ENCODE assay signal across 17 cellular contexts in the genomic region with DNA sequence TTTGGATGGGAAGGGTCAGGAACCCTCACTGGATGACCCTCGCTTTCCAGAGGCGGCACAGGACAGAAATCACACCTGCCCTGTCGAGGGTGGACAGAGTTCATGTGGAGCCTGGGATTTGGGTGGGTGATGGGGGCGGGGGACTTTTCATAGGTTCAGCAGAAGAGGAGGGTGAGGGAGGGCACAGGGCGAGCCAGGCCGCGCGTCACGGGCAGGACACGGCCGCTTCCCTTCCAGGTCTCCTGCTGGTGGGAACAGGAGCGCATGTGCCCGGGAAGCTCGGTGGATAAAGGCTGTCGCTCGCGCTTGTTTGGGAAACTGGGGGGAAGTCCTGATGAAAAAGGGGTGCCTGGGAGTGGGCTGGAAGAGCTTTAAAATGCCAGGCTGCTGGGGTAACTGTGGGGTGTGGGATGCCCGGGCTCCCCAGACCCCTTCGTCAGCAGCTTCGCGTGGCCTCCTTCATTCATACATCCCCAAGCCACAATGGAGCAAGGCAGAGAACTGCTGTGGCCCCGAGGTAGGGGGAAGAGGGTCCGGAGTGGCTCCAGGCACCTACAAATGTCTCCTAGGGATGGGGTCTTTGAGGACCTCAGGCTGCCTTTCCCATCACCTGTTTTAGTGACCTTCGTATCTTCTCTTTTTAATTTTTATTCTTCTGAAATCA.
"Had no signal": no experiment of that assay in that cellular context is flagged by ENCODE, and none has a peak within 500 bp of the region (broad histone marks: within the 10 kb centered on the region; RNA-seq: fewer than 3 reads in every experiment).

No MANE protein-coding gene starts in this region.

- DNase-seq: activated CD4-positive, alpha-beta T cell treated with anti-CD3 and anti-CD28 coated beads for 36 hours; activated CD4-positive, alpha-beta T cell treated with anti-CD3 and anti-CD28 coated beads, Interleukin-2, amount 50 U/mL, for 48 hours; activated naive CD4-positive, alpha-beta T cell treated with Interleukin-2 at 50 U/mL for 16 hours; activated T-cell treated with anti-CD3 and anti-CD28 coated beads, Interleukin-2, amount 50 U/mL, for 1 hour; cortex of kidney; effector CD4-positive, alpha-beta T cell; immature natural killer cell; mesenchymal stem cell; mucosa of descending colon; naive B cell; transverse colon had no signal

- ATAC-seq: activated CD4-positive, alpha-beta T cell treated with anti-CD3 and anti-CD28 coated beads for 36 hours; activated T-helper 17 cell treated with anti-CD3 and anti-CD28 coated beads, Interleukin-2, amount 50 U/mL, for 72 hours; esophagus mucosa; gastroesophageal sphincter; mucosa of descending colon had no signal

- H3K9me3 ChIP-seq: gastroesophageal sphincter, mucosa of descending colon, right atrium auricular region, transverse colon had no signal

- H3K36me3 Mint-ChIP-seq: immature natural killer cell, naive B cell had no signal

- H3K27ac Mint-ChIP-seq: activated CD4-positive, alpha-beta T cell treated with anti-CD3 and anti-CD28 coated beads for 36 hours; activated T-helper 17 cell treated with anti-CD3 and anti-CD28 coated beads, Interleukin-2, amount 50 U/mL, for 72 hours; immature natural killer cell; naive B cell; progenitor cell of endocrine pancreas; stimulated activated naive CD8-positive, alpha-beta T cell treated with anti-CD3 and anti-CD28 coated beads, Interleukin-15, Interleukin-2, amounts not matched to agents 100 ng/mL and 50 ng/mL, for 24 hours had no signal

- H3K27me3 ChIP-seq: gastroesophageal sphincter, right atrium auricular region, transverse colon had no signal

- H3K4me1 Mint-ChIP-seq: activated T-helper 17 cell treated with anti-CD3 and anti-CD28 coated beads, Interleukin-2, amount 50 U/mL, for 72 hours; immature natural killer cell; naive B cell had no signal

- H3K27me3 Mint-ChIP-seq: activated T-helper 17 cell treated with anti-CD3 and anti-CD28 coated beads, Interleukin-2, amount 50 U/mL, for 72 hours had no signal

- H3K4me1 ChIP-seq: transverse colon had no signal

- H3K4me3 Mint-ChIP-seq: activated CD4-positive, alpha-beta T cell treated with anti-CD3 and anti-CD28 coated beads for 36 hours; activated T-helper 17 cell treated with anti-CD3 and anti-CD28 coated beads, Interleukin-2, amount 50 U/mL, for 72 hours; immature natural killer cell; naive B cell; stimulated activated naive CD8-positive, alpha-beta T cell treated with anti-CD3 and anti-CD28 coated beads, Interleukin-15, Interleukin-2, amounts not matched to agents 100 ng/mL and 50 ng/mL, for 24 hours had no signal

- H3K9me3 Mint-ChIP-seq: activated T-helper 17 cell treated with anti-CD3 and anti-CD28 coated beads, Interleukin-2, amount 50 U/mL, for 72 hours; immature natural killer cell; stimulated activated naive CD8-positive, alpha-beta T cell treated with anti-CD3 and anti-CD28 coated beads, Interleukin-15, Interleukin-2, amounts not matched to agents 100 ng/mL and 50 ng/mL, for 24 hours had no signal

- H3K4me3 ChIP-seq: gastroesophageal sphincter, mucosa of descending colon, right atrium auricular region, transverse colon had no signal

- H3K36me3 ChIP-seq: gastroesophageal sphincter, right atrium auricular region, transverse colon had no signal

- H3K27ac ChIP-seq: gastroesophageal sphincter, transverse colon had no signal
